ENCODE assay signal across 24 cellular contexts in genomic region chr7:22622386-22622785, GRCh38.
"Had no signal": no experiment of that assay in that cellular context is flagged by ENCODE, and none has a peak within 500 bp of the region (broad histone marks: within the 10 kb centered on the region; RNA-seq: fewer than 3 reads in every experiment).

No MANE protein-coding gene starts in this region.

- H3K36me3 ChIP-seq: heart left ventricle, neutrophil, stomach, thoracic aorta, transverse colon had no signal

- H3K4me3 ChIP-seq: dorsolateral prefrontal cortex, heart left ventricle, mucosa of descending colon, psoas muscle, spleen, stomach, thoracic aorta, transverse colon had no signal

- H3K4me1 Mint-ChIP-seq: naive thymus-derived CD8-positive, alpha-beta T cell had no signal

- H3K4me3 Mint-ChIP-seq: naive thymus-derived CD8-positive, alpha-beta T cell; stimulated activated memory B cell treated with anti-CD40 and anti-IgM and Interleukin-4, amounts not matched to agents 10 μg/mL and 1 μg/mL and 100 μg/mL, for 72 hours had no signal

- H3K27ac Mint-ChIP-seq: naive thymus-derived CD8-positive, alpha-beta T cell; stimulated activated memory B cell treated with anti-CD40 and anti-IgM and Interleukin-4, amounts not matched to agents 10 μg/mL and 1 μg/mL and 100 μg/mL, for 72 hours had no signal

- H3K4me1 ChIP-seq: heart left ventricle, psoas muscle, spleen, stomach, transverse colon had no signal

- H3K9me3 ChIP-seq: neutrophil had no signal

- H3K9me3 Mint-ChIP-seq: stimulated activated memory B cell treated with anti-CD40 and anti-IgM and Interleukin-4, amounts not matched to agents 10 μg/mL and 1 μg/mL and 100 μg/mL, for 72 hours had no signal

- H3K27me3 ChIP-seq: heart left ventricle, spleen, stomach, transverse colon had no signal

- H3K27me3 Mint-ChIP-seq: stimulated activated memory B cell treated with anti-CD40 and anti-IgM and Interleukin-4, amounts not matched to agents 10 μg/mL and 1 μg/mL and 100 μg/mL, for 72 hours had no signal

- ATAC-seq: esophagus mucosa; heart left ventricle; left lobe of liver; mucosa of descending colon; naive thymus-derived CD8-positive, alpha-beta T cell; psoas muscle; sciatic nerve; stimulated activated memory B cell treated with anti-CD40 and anti-IgM and Interleukin-4, amounts not matched to agents 10 μg/mL and 1 μg/mL and 100 μg/mL, for 72 hours had no signal

- DNase-seq: cortex of kidney; dorsolateral prefrontal cortex; effector CD8-positive, alpha-beta T cell; heart left ventricle; hippocampal formation; mucosa of descending colon; naive thymus-derived CD8-positive, alpha-beta T cell; psoas muscle; retina; spleen; stimulated activated CD4-positive, alpha-beta T cell treated with anti-CD3 and anti-CD28 coated beads, Interleukin-15, amount 100 ng/mL, for 24 hours; stimulated activated CD4-positive, alpha-beta T cell treated with anti-CD3 and anti-CD28 coated beads, Interleukin-1b, Interleukin-23, amount 100 ng/mL, for 48 hours; stimulated activated CD4-positive, alpha-beta T cell treated with anti-CD3 and anti-CD28 coated beads, Interleukin-4, amount 100 ng/mL, for 24 hours; stomach; substantia nigra; transverse colon had no signal

- FAIRE-seq: frontal cortex, islet of Langerhans had no signal

- H3K27ac ChIP-seq: dorsolateral prefrontal cortex, heart left ventricle, neutrophil, psoas muscle, spleen, stomach, thoracic aorta, transverse colon had no signal
